1 cellular context compared by ENCODE assay signal in genomic region chr1:224329484-224329841, GRCh38.
TF ChIP-seq lines count a peak whose summit lies in the region.

No MANE protein-coding gene starts in this region.

TF ChIP-seq in endothelial cell of umbilical vein, 7 proteins besides CTCF, POLR2A, EP300 and RAD21 (continued from another document):
- TF ChIP-seq MAX (IDR thresholded peaks at IDR 0.05; ENCODE audit: insufficient read depth, insufficient read length) (no peak), FOS (IDR thresholded peaks at IDR 0.05; ENCODE audit: borderline replicate concordance, insufficient read depth, low read length) (no peak), EZH2 (IDR thresholded peaks at IDR 0.05; ENCODE audit: borderline replicate concordance, low read depth, low read length, severe bottlenecking) (no peak)
